In genomic region chr6:82877213-82878195, GRCh38 we compare ENCODE assay signal across 1 cellular context.
TF ChIP-seq lines count a peak whose summit lies in the region.

No MANE protein-coding gene starts in this region.

TF ChIP-seq in HEK293, 187 proteins besides CTCF, POLR2A, EP300 and RAD21 (continued from another document and continues in another):
- TF ChIP-seq ZNF561 (tag by site-specific recombination; IDR thresholded peaks at IDR 0.05; ENCODE audit: borderline replicate concordance) (peak; percentile 97), HOXD13 (CRISPR knock-in tag; IDR thresholded peaks at IDR 0.05; ENCODE audit: borderline replicate concordance) (peak; percentile 95), ZBTB7A (tag by site-specific recombination; IDR thresholded peaks at IDR 0.05; ENCODE audit: low read depth) (no peak), WT1 (tag by site-specific recombination; IDR thresholded peaks at IDR 0.05) (peak; percentile 99), RBAK (tag by site-specific recombination; IDR thresholded peaks at IDR 0.05) (no peak), ZXDB (tag by site-specific recombination; IDR thresholded peaks at IDR 0.05) (peak; percentile 96), ZNF404 (tag by site-specific recombination; IDR thresholded peaks at IDR 0.05) (no peak), ZSCAN16 (tag by site-specific recombination; IDR thresholded peaks at IDR 0.05) (peak; percentile 72), KLF16 (tag by site-specific recombination; IDR thresholded peaks at IDR 0.05) (peak; percentile 49), ZBTB17 (tag by site-specific recombination; IDR thresholded peaks at IDR 0.05) (peak; percentile 53), ZNF580 (tag by site-specific recombination; IDR thresholded peaks at IDR 0.05) (peak; percentile 97), ZNF16 (tag by site-specific recombination; IDR thresholded peaks at IDR 0.05; ENCODE audit: low read depth) (no peak), ZNF558 (tag by site-specific recombination; IDR thresholded peaks at IDR 0.05) (0 out of 2 replicates have a peak, but pooled peaks have one; percentile 12), ZNF792 (tag by site-specific recombination; IDR thresholded peaks at IDR 0.05) (0 out of 2 replicates have a peak, but pooled peaks have one; percentile 23), MYNN (tag by site-specific recombination; IDR thresholded peaks at IDR 0.05; ENCODE audit: borderline replicate concordance) (no peak), KLF8 (tag by site-specific recombination; IDR thresholded peaks at IDR 0.05) (peak; percentile 78), ZNF629 (tag by site-specific recombination; IDR thresholded peaks at IDR 0.05) (peak; percentile 42; the same call in 1 of the 2 replicates), ZNF610 (tag by site-specific recombination; IDR thresholded peaks at IDR 0.05; ENCODE audit: borderline replicate concordance) (peak; percentile 83), ZNF791 (tag by site-specific recombination; IDR thresholded peaks at IDR 0.05) (no peak), ZNF302 (tag by site-specific recombination; IDR thresholded peaks at IDR 0.05; ENCODE audit: low read depth) (0 out of 2 replicates have a peak, but pooled peaks have one; percentile 22), FEZF1 (tag by site-specific recombination; IDR thresholded peaks at IDR 0.05) (peak; percentile 99), ZNF18 (tag by site-specific recombination; IDR thresholded peaks at IDR 0.05) (peak; percentile 61; the same call in 1 of the 2 replicates), ZNF24 (tag by site-specific recombination; IDR thresholded peaks at IDR 0.05) (no peak), GFI1B (tag by site-specific recombination; IDR thresholded peaks at IDR 0.05) (peak; percentile 100), ZNF211 (tag by site-specific recombination; IDR thresholded peaks at IDR 0.05; ENCODE audit: low read depth) (no peak), GLIS1 (tag by site-specific recombination; IDR thresholded peaks at IDR 0.05) (peak; percentile 87), MEIS1 (CRISPR knock-in tag; IDR thresholded peaks at IDR 0.05; ENCODE audit: borderline replicate concordance) (no peak), ZNF596 (tag by site-specific recombination; IDR thresholded peaks at IDR 0.05) (peak; percentile 75), ZNF398 (tag by site-specific recombination; IDR thresholded peaks at IDR 0.05) (peak; percentile 70), ZNF658 (tag by site-specific recombination; IDR thresholded peaks at IDR 0.05) (no peak), BCL11A (tag by site-specific recombination; IDR thresholded peaks at IDR 0.05; ENCODE audit: low read depth) (peak; percentile 83), ZIC2 (tag by site-specific recombination; IDR thresholded peaks at IDR 0.05) (peak; percentile 78), GLI2 (tag by site-specific recombination; IDR thresholded peaks at IDR 0.05; ENCODE audit: borderline replicate concordance, low read depth) (peak; percentile 68; the same call in 1 of the 2 replicates), BCL11B (tag by site-specific recombination; IDR thresholded peaks at IDR 0.05; ENCODE audit: low read depth) (0 out of 2 replicates have a peak, but pooled peaks have one; percentile 70), ZNF518A (tag by site-specific recombination; conservative IDR thresholded peaks at IDR 0.05; ENCODE audit: low read depth) (0 out of 2 replicates have a peak, but pooled peaks have one; percentile 31), MZF1 (tag by site-specific recombination; IDR thresholded peaks at IDR 0.05; ENCODE audit: borderline replicate concordance) (peak; percentile 80; the same call in 1 of the 2 replicates), ZNF23 (tag by site-specific recombination; IDR thresholded peaks at IDR 0.05; ENCODE audit: borderline replicate concordance) (no peak), ZNF529 (tag by site-specific recombination; IDR thresholded peaks at IDR 0.05; ENCODE audit: insufficient replicate concordance) (no peak), KLF10 (tag by site-specific recombination; IDR thresholded peaks at IDR 0.05) (0 out of 2 replicates have a peak, but pooled peaks have one; percentile 14), ZBTB44 (tag by site-specific recombination; IDR thresholded peaks at IDR 0.05) (peak; percentile 98), ZSCAN30 (tag by site-specific recombination; IDR thresholded peaks at IDR 0.05) (peak; percentile 97)
- TF ChIP-seq, protein P1, sequence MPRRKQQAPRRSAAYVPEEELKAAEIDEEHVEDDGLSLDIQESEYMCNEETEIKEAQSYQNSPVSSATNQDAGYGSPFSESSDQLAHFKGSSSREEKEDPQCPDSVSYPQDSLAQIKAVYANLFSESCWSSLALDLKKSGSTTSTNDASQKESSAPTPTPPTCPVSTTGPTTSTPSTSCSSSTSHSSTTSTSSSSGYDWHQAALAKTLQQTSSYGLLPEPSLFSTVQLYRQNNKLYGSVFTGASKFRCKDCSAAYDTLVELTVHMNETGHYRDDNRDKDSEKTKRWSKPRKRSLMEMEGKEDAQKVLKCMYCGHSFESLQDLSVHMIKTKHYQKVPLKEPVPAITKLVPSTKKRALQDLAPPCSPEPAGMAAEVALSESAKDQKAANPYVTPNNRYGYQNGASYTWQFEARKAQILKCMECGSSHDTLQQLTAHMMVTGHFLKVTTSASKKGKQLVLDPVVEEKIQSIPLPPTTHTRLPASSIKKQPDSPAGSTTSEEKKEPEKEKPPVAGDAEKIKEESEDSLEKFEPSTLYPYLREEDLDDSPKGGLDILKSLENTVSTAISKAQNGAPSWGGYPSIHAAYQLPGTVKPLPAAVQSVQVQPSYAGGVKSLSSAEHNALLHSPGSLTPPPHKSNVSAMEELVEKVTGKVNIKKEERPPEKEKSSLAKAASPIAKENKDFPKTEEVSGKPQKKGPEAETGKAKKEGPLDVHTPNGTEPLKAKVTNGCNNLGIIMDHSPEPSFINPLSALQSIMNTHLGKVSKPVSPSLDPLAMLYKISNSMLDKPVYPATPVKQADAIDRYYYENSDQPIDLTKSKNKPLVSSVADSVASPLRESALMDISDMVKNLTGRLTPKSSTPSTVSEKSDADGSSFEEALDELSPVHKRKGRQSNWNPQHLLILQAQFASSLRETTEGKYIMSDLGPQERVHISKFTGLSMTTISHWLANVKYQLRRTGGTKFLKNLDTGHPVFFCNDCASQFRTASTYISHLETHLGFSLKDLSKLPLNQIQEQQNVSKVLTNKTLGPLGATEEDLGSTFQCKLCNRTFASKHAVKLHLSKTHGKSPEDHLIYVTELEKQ (tag by site-specific recombination; IDR thresholded peaks at IDR 0.05; ENCODE audit: borderline replicate concordance), result peak; percentile 86
- TF ChIP-seq, protein P2, sequence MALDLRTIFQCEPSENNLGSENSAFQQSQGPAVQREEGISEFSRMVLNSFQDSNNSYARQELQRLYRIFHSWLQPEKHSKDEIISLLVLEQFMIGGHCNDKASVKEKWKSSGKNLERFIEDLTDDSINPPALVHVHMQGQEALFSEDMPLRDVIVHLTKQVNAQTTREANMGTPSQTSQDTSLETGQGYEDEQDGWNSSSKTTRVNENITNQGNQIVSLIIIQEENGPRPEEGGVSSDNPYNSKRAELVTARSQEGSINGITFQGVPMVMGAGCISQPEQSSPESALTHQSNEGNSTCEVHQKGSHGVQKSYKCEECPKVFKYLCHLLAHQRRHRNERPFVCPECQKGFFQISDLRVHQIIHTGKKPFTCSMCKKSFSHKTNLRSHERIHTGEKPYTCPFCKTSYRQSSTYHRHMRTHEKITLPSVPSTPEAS (tag by site-specific recombination; IDR thresholded peaks at IDR 0.05), result no peak
- TF ChIP-seq, protein P3, sequence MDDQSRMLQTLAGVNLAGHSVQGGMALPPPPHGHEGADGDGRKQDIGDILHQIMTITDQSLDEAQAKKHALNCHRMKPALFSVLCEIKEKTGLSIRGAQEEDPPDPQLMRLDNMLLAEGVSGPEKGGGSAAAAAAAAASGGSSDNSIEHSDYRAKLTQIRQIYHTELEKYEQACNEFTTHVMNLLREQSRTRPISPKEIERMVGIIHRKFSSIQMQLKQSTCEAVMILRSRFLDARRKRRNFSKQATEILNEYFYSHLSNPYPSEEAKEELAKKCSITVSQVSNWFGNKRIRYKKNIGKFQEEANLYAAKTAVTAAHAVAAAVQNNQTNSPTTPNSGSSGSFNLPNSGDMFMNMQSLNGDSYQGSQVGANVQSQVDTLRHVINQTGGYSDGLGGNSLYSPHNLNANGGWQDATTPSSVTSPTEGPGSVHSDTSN (CRISPR knock-in tag; IDR thresholded peaks at IDR 0.05), result no peak
- TF ChIP-seq, protein P4, sequence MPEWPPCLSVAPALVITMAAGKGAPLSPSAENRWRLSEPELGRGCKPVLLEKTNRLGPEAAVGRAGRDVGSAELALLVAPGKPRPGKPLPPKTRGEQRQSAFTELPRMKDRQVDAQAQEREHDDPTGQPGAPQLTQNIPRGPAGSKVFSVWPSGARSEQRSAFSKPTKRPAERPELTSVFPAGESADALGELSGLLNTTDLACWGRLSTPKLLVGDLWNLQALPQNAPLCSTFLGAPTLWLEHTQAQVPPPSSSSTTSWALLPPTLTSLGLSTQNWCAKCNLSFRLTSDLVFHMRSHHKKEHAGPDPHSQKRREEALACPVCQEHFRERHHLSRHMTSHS (tag by site-specific recombination; IDR thresholded peaks at IDR 0.05), result peak; percentile 50; the same call in 1 of the 2 replicates
